In genomic region chr7:32658034-32658944, GRCh38 we compare ENCODE assay signal across 8 cellular contexts.
DNase-seq lines count a peak whose midpoint lies in the region; ATAC-seq, FAIRE-seq and TF ChIP-seq lines count a peak whose summit lies in the region.
"Had no signal": no experiment of that assay in that cellular context is flagged by ENCODE, and none has a peak within 500 bp of the region (broad histone marks: within the 10 kb centered on the region; RNA-seq: fewer than 3 reads in every experiment).

No MANE protein-coding gene starts in this region.

- H3K4me1 ChIP-seq in small intestine (ENCODE audit: control insufficient read depth in 2 of 2, insufficient read depth in 1 of 2, low read depth in 1 of 2, low read length in 1 of 2): no peaks in the 10 kb centered on the region
- no peaks in the 10 kb centered on the region for H3K4me1 ChIP-seq in vagina

- H3K27ac ChIP-seq in small intestine (ENCODE audit: low read depth in 1 of 2, low read length in 1 of 2): no peak overlapping the region
- no peak overlapping the region for H3K27ac ChIP-seq in vagina

- no peak for FAIRE-seq in small intestine (lab: Jason Lieb, UNC)

- no peaks in the 10 kb centered on the region for H3K27me3 ChIP-seq in small intestine (ENCODE audit: control insufficient read depth in 2 of 2, insufficient read depth in 2 of 2, low read length in 2 of 2)
- no peaks in the 10 kb centered on the region for H3K27me3 ChIP-seq in vagina

- TF ChIP-seq CTCF in cardiac fibroblast (IDR thresholded peaks at IDR 0.05; ENCODE audit: low read depth, low read length) (no peak), vagina (IDR thresholded peaks at IDR 0.05) (no peak)

- H3K36me3 ChIP-seq in small intestine (ENCODE audit: control insufficient read depth in 2 of 2, insufficient read depth in 2 of 2, low read length in 2 of 2) (no peaks in the 10 kb centered on the region), vagina (no peaks in the 10 kb centered on the region)

- TF ChIP-seq POLR2A in vagina (IDR thresholded peaks at IDR 0.05): no peak

- intact Hi-C loops in vagina (cut with DNase I): no loop called here

- peak; percentile 73 for ATAC-seq in GM21423 (IDR thresholded peaks at IDR 0.05; ENCODE audit: unreplicated experiment)
- peak; percentile 72 for ATAC-seq in HG03460 (IDR thresholded peaks at IDR 0.05; ENCODE audit: unreplicated experiment)
- no peak for ATAC-seq in HG02885 (IDR thresholded peaks at IDR 0.05; ENCODE audit: poor library complexity, unreplicated experiment)

- H3K9me3 ChIP-seq in small intestine (ENCODE audit: control insufficient read depth, low read depth) (no peaks in the 10 kb centered on the region), vagina (no peaks in the 10 kb centered on the region)

- H3K4me3 ChIP-seq in cardiac fibroblast (replicated peaks in 1 of 2; ENCODE audit: low read depth in 2 of 2, low read length in 2 of 2) (no peak overlapping the region), small intestine (ENCODE audit: low read depth in 1 of 2, low read length in 2 of 2) (no peak overlapping the region), vagina (no peak overlapping the region)

- DNase-seq in cardiac fibroblast (ENCODE audit: low read depth in 2 of 2) (peak; percentile 46 to 88), small intestine (peak; percentile 9), vagina (ENCODE audit: extremely low spot score in 2 of 2) (no peak)
- no peak for DNase-seq in effector CD8-positive, alpha-beta T cell (lab: John Stamatoyannopoulos, UW)
- DNase-seq: NCI-H774 had no signal

- 68 to 80% (median 71%) methylated on average over 9 of the region's 9 CpGs for WGBS in small intestine, 3 donors

Comparison
In these comparisons a context has a peak if more than half of its experiments do, and no peak if none do; other contexts are left out.
1. DNase-seq: peak in cardiac fibroblast (2 of 2) and small intestine (single experiment); none in effector CD8-positive, alpha-beta T cell (single experiment) and vagina (0 of 2).